Comparison of ENCODE assay signal across 18 cellular contexts in the genomic region with DNA sequence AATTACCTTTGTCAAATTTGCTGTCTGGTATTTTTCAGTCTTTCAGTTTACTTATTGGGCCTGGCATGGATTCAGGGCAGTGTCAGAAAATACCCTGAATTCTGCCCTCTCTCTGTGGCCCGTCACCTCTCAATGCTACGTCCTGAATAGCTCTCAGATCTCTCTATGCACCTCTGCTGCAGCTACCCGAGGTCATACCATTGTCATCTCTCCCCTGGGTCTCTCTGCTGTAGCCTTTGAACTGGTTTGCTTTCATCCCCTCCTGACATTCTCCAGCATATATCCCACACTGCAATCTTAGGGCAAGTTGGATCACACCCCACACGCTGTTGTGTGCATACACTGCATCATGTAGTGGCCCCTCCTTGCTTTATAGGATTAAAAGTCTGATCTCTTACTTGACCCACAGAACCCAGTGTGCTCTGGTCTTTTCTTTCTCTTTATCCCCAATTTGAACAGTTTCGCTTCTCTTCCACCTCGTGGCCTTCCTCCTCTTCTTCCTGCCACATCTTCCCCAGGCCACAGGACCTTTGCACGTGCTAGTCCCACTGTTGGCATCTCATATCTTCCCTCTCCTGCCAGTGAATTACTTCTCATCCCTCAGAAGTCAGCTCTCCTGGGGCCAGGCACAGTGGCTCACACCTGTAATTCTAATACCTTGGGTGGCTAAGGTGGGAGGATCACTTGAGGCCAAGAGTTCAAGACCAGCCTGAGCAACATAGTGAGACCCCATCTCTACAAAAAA.
DNase-seq lines count a peak whose midpoint lies in the region; TF ChIP-seq lines count a peak whose summit lies in the region.
"Had no signal": no experiment of that assay in that cellular context is flagged by ENCODE, and none has a peak within 500 bp of the region (broad histone marks: within the 10 kb centered on the region; RNA-seq: fewer than 3 reads in every experiment).

No MANE protein-coding gene starts in this region.

- H2BK120ac ChIP-seq in mesendoderm (ENCODE audit: low read depth, low read length) = no peak overlapping the region
- H2BK120ac ChIP-seq in trophoblast cell (ENCODE audit: insufficient read depth, low read length, poor library complexity) = no peak overlapping the region

- H3K23ac ChIP-seq in mesendoderm (ENCODE audit: low read length) (no peak overlapping the region), trophoblast cell (ENCODE audit: low read length) (no peak overlapping the region)

- peaks cover 17% of the 10 kb centered on the region for H3K4me1 ChIP-seq in endodermal cell (ENCODE audit: control insufficient read depth, insufficient read depth, low read length)
- H3K4me1 ChIP-seq in mesendoderm (ENCODE audit: control insufficient read depth, low read depth, low read length) = peaks cover 5% of the 10 kb centered on the region
- no peaks in the 10 kb centered on the region for H3K4me1 ChIP-seq in trophoblast cell (ENCODE audit: control insufficient read depth in 1 of 2, insufficient read depth in 2 of 2, low read length in 2 of 2)
- H3K4me1 ChIP-seq: A549, Caco-2 had no signal

- H3K36me3 Mint-ChIP-seq in endodermal cell (ENCODE audit: low read depth) = peaks cover 43% of the 10 kb centered on the region

- H3K56ac ChIP-seq in mesendoderm (ENCODE audit: low read length) = no peak overlapping the region

- peaks cover 2% of the 10 kb centered on the region for H3K9me3 Mint-ChIP-seq in endodermal cell

- no peak overlapping the region for H3K4me2 ChIP-seq in mesendoderm (ENCODE audit: low read length)
- no peak overlapping the region for H3K4me2 ChIP-seq in trophoblast cell (ENCODE audit: low read length)
- H3K4me2 ChIP-seq: A549 had no signal

- H3K27me3 Mint-ChIP-seq in endodermal cell (ENCODE audit: insufficient read depth) = no peaks in the 10 kb centered on the region
- H3K27me3 Mint-ChIP-seq: CD4-positive, alpha-beta T cell had no signal

- peak overlapping the region; percentile 62 for H3K27ac Mint-ChIP-seq in endodermal cell
- H3K27ac Mint-ChIP-seq: CD4-positive, alpha-beta T cell; HFFc6 had no signal

- H3K36me3 ChIP-seq in endodermal cell (ENCODE audit: control insufficient read depth, insufficient read depth, low read length) (peaks cover 34% of the 10 kb centered on the region), mesendoderm (ENCODE audit: control insufficient read depth, insufficient read depth, low read length) (no peaks in the 10 kb centered on the region), trophoblast cell (ENCODE audit: control insufficient read depth in 1 of 2, insufficient read depth in 2 of 2, low read length in 2 of 2) (no peaks in the 10 kb centered on the region)

- H3K27ac ChIP-seq in endodermal cell (ENCODE audit: low read depth, low read length) = no peak overlapping the region
- H3K27ac ChIP-seq in mesendoderm (ENCODE audit: low read depth, low read length) = no peak overlapping the region
- H3K27ac ChIP-seq in trophoblast cell (ENCODE audit: low read depth, low read length) = no peak overlapping the region
- H3K27ac ChIP-seq: 22Rv1, A549, C4-2B, HL-60 had no signal

- H4K5ac ChIP-seq in mesendoderm (ENCODE audit: low read length) = no peak overlapping the region

- 62 to 82% methylated on average over 6 to 7 of the region's 7 CpGs for WGBS in endodermal cell (ENCODE audit: insufficient coverage in 1 of 2, insufficient read length in 1 of 2), 2 experiments
- no CpG with 5 or more reads among the region's 7 CpGs for WGBS in mesendoderm (ENCODE audit: extremely low coverage, insufficient coverage, low lambda C conversion rate)
- WGBS in trophoblast cell (ENCODE audit: extremely low coverage, insufficient coverage, insufficient read length) = no CpG with 5 or more reads among the region's 7 CpGs

- TF ChIP-seq CTCF in endodermal cell (conservative IDR thresholded peaks at IDR 0.05) = no peak

- H3K4me3 Mint-ChIP-seq in endodermal cell = no peak overlapping the region
- H3K4me3 Mint-ChIP-seq: CD4-positive, alpha-beta T cell; HFFc6 had no signal

- no peak overlapping the region for H3K14ac ChIP-seq in trophoblast cell (ENCODE audit: low read length)

- H4K8ac ChIP-seq in mesendoderm (ENCODE audit: low read depth, low read length) (no peak overlapping the region), trophoblast cell (ENCODE audit: low read depth, low read length) (no peak overlapping the region)

- no peak overlapping the region for H2BK15ac ChIP-seq in mesendoderm (replicated peaks; ENCODE audit: low read depth)

- H3K9me3 ChIP-seq in endodermal cell (ENCODE audit: control insufficient read depth, low read length) = peaks cover 22% of the 10 kb centered on the region
- H3K9me3 ChIP-seq in trophoblast cell (ENCODE audit: insufficient read depth, low read depth, low read length) = peaks cover 5% of the 10 kb centered on the region
- H3K9me3 ChIP-seq: A549, Caco-2 had no signal

- no peak overlapping the region for H4K91ac ChIP-seq in trophoblast cell (ENCODE audit: low read depth, low read length)

- H3K18ac ChIP-seq in mesendoderm (ENCODE audit: low read length) (no peak overlapping the region), trophoblast cell (ENCODE audit: low read length) (no peak overlapping the region)

- H3K79me2 ChIP-seq in mesendoderm (ENCODE audit: control insufficient read depth, insufficient read depth, low read length) (no peaks in the 10 kb centered on the region), trophoblast cell (ENCODE audit: control insufficient read depth, insufficient read depth, low read length, poor library complexity) (no peaks in the 10 kb centered on the region)

- H2AFZ ChIP-seq in trophoblast cell (ENCODE audit: insufficient read depth, low read length, poor library complexity) = no peak overlapping the region

- H4K12ac ChIP-seq in trophoblast cell (ENCODE audit: low read depth, low read length) = no peak overlapping the region

- H3K4me1 Mint-ChIP-seq in endodermal cell = peaks cover 40% of the 10 kb centered on the region

- H2BK12ac ChIP-seq in trophoblast cell (ENCODE audit: low read length) = no peak overlapping the region

- H3K27me3 ChIP-seq in endodermal cell (ENCODE audit: control insufficient read depth, insufficient read depth, low read length, poor library complexity, severe bottlenecking) (no peaks in the 10 kb centered on the region), mesendoderm (ENCODE audit: insufficient read depth, low read length, poor library complexity) (no peaks in the 10 kb centered on the region), trophoblast cell (ENCODE audit: insufficient read depth, low read length) (no peaks in the 10 kb centered on the region)

- H3K4me3 ChIP-seq in endodermal cell (ENCODE audit: low read length) (no peak overlapping the region), mesendoderm (ENCODE audit: low read length) (no peak overlapping the region), trophoblast cell (ENCODE audit: low read depth, low read length) (no peak overlapping the region)
- H3K4me3 ChIP-seq: A549 had no signal

- H3K79me1 ChIP-seq in mesendoderm (ENCODE audit: low read length) (no peaks in the 10 kb centered on the region), trophoblast cell (ENCODE audit: low read length) (no peaks in the 10 kb centered on the region)

- H2BK5ac ChIP-seq in mesendoderm (ENCODE audit: low read length) (no peak overlapping the region), trophoblast cell (ENCODE audit: low read depth, low read length, poor library complexity) (no peak overlapping the region)

- peak; percentile 59 for DNase-seq in NCI-H82 (lab: John Stamatoyannopoulos, UW)
- no peak for DNase-seq in NCI-H82 treated with DMSO at 0.1 percent for 48 hours (lab: John Stamatoyannopoulos, UW; ENCODE audit: unreplicated experiment)
- DNase-seq in endodermal cell = peak; percentile 64
- peak; percentile 58 for DNase-seq in mesendoderm
- no peak for DNase-seq in NCI-H128 (lab: John Stamatoyannopoulos, UW; ENCODE audit: unreplicated experiment)
- DNase-seq in amniotic stem cell (lab: John Stamatoyannopoulos, UW) = no peak
- no peak for DNase-seq in trophoblast cell
- DNase-seq: AML-193; Caco-2; CD4-positive, alpha-beta T cell; GDM1; GOT3; HCEC 1CT; HFFc6 had no signal

- no peak overlapping the region for H2AK5ac ChIP-seq in mesendoderm (ENCODE audit: low read length)
- H2AK5ac ChIP-seq in trophoblast cell (ENCODE audit: low read length) = no peak overlapping the region

- no peak overlapping the region for H3K9ac ChIP-seq in endodermal cell (ENCODE audit: extremely low read depth, low read length, poor library complexity, severe bottlenecking)
- H3K9ac ChIP-seq in mesendoderm (ENCODE audit: low read length) = no peak overlapping the region
- no peak overlapping the region for H3K9ac ChIP-seq in trophoblast cell (ENCODE audit: low read length)

- H3K4ac ChIP-seq in mesendoderm (ENCODE audit: low read depth, low read length) = no peak overlapping the region
- H3K4ac ChIP-seq in trophoblast cell (ENCODE audit: low read depth, low read length) = no peak overlapping the region

Comparison
In these comparisons a context has a peak if more than half of its experiments do, and no peak if none do; other contexts are left out.
1. DNase-seq: peak in NCI-H82 (single experiment), endodermal cell (single experiment) and mesendoderm (single experiment); none in NCI-H82 treated with DMSO at 0.1 percent for 48 hours (single experiment), NCI-H128 (single experiment), amniotic stem cell (single experiment) and trophoblast cell (0 of 2).